1 cellular context compared by ENCODE assay signal in genomic region chr15:101445562-101446526, GRCh38.
TF ChIP-seq lines count a peak whose summit lies in the region.

No MANE protein-coding gene starts in this region.

TF ChIP-seq in K562, 482 proteins besides CTCF, POLR2A, EP300 and RAD21 (continued from another document and continues in another):
- TF ChIP-seq ZNF224 (CRISPR knock-in tag; IDR thresholded peaks at IDR 0.05), result no peak
- TF ChIP-seq, protein P1, sequence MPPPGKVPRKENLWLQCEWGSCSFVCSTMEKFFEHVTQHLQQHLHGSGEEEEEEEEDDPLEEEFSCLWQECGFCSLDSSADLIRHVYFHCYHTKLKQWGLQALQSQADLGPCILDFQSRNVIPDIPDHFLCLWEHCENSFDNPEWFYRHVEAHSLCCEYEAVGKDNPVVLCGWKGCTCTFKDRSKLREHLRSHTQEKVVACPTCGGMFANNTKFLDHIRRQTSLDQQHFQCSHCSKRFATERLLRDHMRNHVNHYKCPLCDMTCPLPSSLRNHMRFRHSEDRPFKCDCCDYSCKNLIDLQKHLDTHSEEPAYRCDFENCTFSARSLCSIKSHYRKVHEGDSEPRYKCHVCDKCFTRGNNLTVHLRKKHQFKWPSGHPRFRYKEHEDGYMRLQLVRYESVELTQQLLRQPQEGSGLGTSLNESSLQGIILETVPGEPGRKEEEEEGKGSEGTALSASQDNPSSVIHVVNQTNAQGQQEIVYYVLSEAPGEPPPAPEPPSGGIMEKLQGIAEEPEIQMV (tag; conservative IDR thresholded peaks at IDR 0.05; ENCODE audit: low read depth), result no peak
- TF ChIP-seq ZNF445 (CRISPR knock-in tag; IDR thresholded peaks at IDR 0.05; ENCODE audit: low read depth), result no peak
- no peak for TF ChIP-seq SAFB2 (IDR thresholded peaks at IDR 0.05; ENCODE audit: borderline replicate concordance, low read depth, low read length, severe bottlenecking)
- TF ChIP-seq IRF2 (CRISPR knock-in tag; IDR thresholded peaks at IDR 0.05), result no peak
- no peak for TF ChIP-seq CBX2 (IDR thresholded peaks at IDR 0.05; ENCODE audit: insufficient read depth, low read length, poor library complexity, severe bottlenecking)
- peak; percentile 79; the same call in 1 of the 2 replicates for TF ChIP-seq SMARCC2 (IDR thresholded peaks at IDR 0.05; ENCODE audit: low read depth)
- peak; percentile 95 for TF ChIP-seq GATA2 (CRISPR knock-in tag; IDR thresholded peaks at IDR 0.05)
- TF ChIP-seq, protein P2, sequence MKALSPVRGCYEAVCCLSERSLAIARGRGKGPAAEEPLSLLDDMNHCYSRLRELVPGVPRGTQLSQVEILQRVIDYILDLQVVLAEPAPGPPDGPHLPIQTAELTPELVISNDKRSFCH (CRISPR knock-in tag; IDR thresholded peaks at IDR 0.05), result no peak
- TF ChIP-seq, protein P2 (tag; IDR thresholded peaks at IDR 0.05), result peak; percentile 47; the same call in 1 of the 2 replicates
- TF ChIP-seq, protein P3, sequence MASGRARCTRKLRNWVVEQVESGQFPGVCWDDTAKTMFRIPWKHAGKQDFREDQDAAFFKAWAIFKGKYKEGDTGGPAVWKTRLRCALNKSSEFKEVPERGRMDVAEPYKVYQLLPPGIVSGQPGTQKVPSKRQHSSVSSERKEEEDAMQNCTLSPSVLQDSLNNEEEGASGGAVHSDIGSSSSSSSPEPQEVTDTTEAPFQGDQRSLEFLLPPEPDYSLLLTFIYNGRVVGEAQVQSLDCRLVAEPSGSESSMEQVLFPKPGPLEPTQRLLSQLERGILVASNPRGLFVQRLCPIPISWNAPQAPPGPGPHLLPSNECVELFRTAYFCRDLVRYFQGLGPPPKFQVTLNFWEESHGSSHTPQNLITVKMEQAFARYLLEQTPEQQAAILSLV (tag; IDR thresholded peaks at IDR 0.05), result no peak; the same call in 1 of the 2 replicates
- TF ChIP-seq GABPB1 (CRISPR knock-in tag; IDR thresholded peaks at IDR 0.05), result 0 out of 2 replicates have a peak, but pooled peaks have one; percentile 28
- no peak for TF ChIP-seq ELF1 (tag; IDR thresholded peaks at IDR 0.05)
- no peak for TF ChIP-seq YBX1 (IDR thresholded peaks at IDR 0.05)
- peak; percentile 99 for TF ChIP-seq FOSL1 (tag; conservative IDR thresholded peaks at IDR 0.05)
- TF ChIP-seq ZNF277 (CRISPR knock-in tag; IDR thresholded peaks at IDR 0.05; ENCODE audit: borderline replicate concordance), result no peak
- TF ChIP-seq, protein P4, sequence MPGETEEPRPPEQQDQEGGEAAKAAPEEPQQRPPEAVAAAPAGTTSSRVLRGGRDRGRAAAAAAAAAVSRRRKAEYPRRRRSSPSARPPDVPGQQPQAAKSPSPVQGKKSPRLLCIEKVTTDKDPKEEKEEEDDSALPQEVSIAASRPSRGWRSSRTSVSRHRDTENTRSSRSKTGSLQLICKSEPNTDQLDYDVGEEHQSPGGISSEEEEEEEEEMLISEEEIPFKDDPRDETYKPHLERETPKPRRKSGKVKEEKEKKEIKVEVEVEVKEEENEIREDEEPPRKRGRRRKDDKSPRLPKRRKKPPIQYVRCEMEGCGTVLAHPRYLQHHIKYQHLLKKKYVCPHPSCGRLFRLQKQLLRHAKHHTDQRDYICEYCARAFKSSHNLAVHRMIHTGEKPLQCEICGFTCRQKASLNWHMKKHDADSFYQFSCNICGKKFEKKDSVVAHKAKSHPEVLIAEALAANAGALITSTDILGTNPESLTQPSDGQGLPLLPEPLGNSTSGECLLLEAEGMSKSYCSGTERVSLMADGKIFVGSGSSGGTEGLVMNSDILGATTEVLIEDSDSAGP (CRISPR knock-in tag; IDR thresholded peaks at IDR 0.05), result no peak
- TF ChIP-seq XRCC3 (IDR thresholded peaks at IDR 0.05), result no peak
- no peak for TF ChIP-seq E2F6 (IDR thresholded peaks at IDR 0.05; ENCODE audit: borderline replicate concordance in 1 of 2, extremely low read depth in 1 of 2, insufficient read depth in 1 of 2, insufficient read length in 1 of 2, low read depth in 1 of 2, low read length in 1 of 2, poor library complexity in 1 of 2, severe bottlenecking in 1 of 2)
- no peak for TF ChIP-seq IRF1 (CRISPR knock-in tag; IDR thresholded peaks at IDR 0.05; ENCODE audit: borderline replicate concordance)
- no peak for TF ChIP-seq GMEB1 (CRISPR knock-in tag; IDR thresholded peaks at IDR 0.05)
- no peak for TF ChIP-seq PTRF (tag; IDR thresholded peaks at IDR 0.05)
- TF ChIP-seq, protein P5, sequence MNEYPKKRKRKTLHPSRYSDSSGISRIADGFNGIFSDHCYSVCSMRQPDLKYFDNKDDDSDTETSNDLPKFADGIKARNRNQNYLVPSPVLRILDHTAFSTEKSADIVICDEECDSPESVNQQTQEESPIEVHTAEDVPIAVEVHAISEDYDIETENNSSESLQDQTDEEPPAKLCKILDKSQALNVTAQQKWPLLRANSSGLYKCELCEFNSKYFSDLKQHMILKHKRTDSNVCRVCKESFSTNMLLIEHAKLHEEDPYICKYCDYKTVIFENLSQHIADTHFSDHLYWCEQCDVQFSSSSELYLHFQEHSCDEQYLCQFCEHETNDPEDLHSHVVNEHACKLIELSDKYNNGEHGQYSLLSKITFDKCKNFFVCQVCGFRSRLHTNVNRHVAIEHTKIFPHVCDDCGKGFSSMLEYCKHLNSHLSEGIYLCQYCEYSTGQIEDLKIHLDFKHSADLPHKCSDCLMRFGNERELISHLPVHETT (CRISPR knock-in tag; conservative IDR thresholded peaks at IDR 0.05 in 1 of 2, IDR thresholded peaks at IDR 0.05 in 1 of 2), result no peak
- no peak for TF ChIP-seq ZNF717 (CRISPR knock-in tag; IDR thresholded peaks at IDR 0.05)
- TF ChIP-seq, protein P6, sequence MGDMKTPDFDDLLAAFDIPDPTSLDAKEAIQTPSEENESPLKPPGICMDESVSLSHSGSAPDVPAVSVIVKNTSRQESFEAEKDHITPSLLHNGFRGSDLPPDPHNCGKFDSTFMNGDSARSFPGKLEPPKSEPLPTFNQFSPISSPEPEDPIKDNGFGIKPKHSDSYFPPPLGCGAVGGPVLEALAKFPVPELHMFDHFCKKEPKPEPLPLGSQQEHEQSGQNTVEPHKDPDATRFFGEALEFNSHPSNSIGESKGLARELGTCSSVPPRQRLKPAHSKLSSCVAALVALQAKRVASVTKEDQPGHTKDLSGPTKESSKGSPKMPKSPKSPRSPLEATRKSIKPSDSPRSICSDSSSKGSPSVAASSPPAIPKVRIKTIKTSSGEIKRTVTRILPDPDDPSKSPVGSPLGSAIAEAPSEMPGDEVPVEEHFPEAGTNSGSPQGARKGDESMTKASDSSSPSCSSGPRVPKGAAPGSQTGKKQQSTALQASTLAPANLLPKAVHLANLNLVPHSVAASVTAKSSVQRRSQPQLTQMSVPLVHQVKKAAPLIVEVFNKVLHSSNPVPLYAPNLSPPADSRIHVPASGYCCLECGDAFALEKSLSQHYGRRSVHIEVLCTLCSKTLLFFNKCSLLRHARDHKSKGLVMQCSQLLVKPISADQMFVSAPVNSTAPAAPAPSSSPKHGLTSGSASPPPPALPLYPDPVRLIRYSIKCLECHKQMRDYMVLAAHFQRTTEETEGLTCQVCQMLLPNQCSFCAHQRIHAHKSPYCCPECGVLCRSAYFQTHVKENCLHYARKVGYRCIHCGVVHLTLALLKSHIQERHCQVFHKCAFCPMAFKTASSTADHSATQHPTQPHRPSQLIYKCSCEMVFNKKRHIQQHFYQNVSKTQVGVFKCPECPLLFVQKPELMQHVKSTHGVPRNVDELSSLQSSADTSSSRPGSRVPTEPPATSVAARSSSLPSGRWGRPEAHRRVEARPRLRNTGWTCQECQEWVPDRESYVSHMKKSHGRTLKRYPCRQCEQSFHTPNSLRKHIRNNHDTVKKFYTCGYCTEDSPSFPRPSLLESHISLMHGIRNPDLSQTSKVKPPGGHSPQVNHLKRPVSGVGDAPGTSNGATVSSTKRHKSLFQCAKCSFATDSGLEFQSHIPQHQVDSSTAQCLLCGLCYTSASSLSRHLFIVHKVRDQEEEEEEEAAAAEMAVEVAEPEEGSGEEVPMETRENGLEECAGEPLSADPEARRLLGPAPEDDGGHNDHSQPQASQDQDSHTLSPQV (IDR thresholded peaks at IDR 0.05), result peak; percentile 81; the same call in 1 of the 2 replicates
- peak; percentile 29 for TF ChIP-seq CXXC5 (CRISPR knock-in tag; IDR thresholded peaks at IDR 0.05)
- no peak for TF ChIP-seq CUX1 (CRISPR knock-in tag; IDR thresholded peaks at IDR 0.05)
- no peak for TF ChIP-seq JUNB (CRISPR knock-in tag; conservative IDR thresholded peaks at IDR 0.05)
- no peak for TF ChIP-seq RBM22 (IDR thresholded peaks at IDR 0.05; ENCODE audit: low read depth, low read length, poor library complexity, severe bottlenecking)
- no peak for TF ChIP-seq THRA (IDR thresholded peaks at IDR 0.05)
- peak; percentile 67 for TF ChIP-seq ZNF589 (CRISPR knock-in tag; IDR thresholded peaks at IDR 0.05; ENCODE audit: low read depth)
- no peak for TF ChIP-seq ILK (tag; IDR thresholded peaks at IDR 0.05; ENCODE audit: borderline replicate concordance, low read depth)
